Comparison of ENCODE assay signal across 8 cellular contexts in the genomic region with DNA sequence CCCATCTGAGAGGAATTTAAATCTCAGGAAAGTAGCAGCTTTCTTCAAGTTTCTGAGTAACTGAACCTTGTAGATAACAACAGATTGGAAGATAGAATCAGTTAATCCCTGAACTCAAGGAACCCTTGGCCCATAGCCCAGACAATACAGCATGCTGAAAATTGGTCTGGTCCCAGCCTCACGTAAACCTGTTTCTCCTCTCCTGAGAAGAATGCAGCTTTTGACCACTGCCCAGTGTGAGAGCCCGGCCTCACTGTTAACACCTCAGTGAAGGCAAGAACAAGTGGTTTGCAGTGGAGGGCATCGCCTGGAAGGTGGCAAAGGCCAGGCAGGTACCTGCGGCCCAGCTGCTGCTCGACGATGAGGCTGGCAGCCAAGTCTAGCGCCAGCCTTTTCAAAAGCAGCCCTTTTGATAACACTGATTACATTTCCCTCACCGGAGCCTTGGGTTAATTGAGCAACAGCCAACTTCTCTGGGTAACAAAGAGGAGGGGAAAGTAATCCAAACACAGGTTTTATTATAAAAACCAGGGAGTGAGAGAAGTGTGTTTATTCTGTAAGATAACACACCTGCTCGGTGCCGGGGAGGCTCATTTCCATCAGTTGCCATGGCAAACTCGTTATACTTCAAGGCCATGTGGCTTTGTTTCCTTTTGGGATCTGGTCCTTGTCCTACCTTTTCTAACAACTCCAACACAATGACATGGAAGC. TPM values are rescaled to one million over a fixed set of nuclear protein-coding genes. Genes with fewer than 3 reads are reported as not detected.
DNase-seq lines count a peak whose midpoint lies in the region; ATAC-seq and TF ChIP-seq lines count a peak whose summit lies in the region.

No MANE protein-coding gene starts in this region.

- no peak overlapping the region for H3K4me3 ChIP-seq in RWPE2 (ENCODE audit: severe bottlenecking)
- no peak overlapping the region for H3K4me3 ChIP-seq in hepatocyte
- H3K4me3 ChIP-seq in stomach, result no peak overlapping the region
- H3K4me3 ChIP-seq in brain microvascular endothelial cell (ENCODE audit: low read depth, low read length), result no peak overlapping the region

- TF ChIP-seq CTCF in RWPE2 (IDR thresholded peaks at IDR 0.05; ENCODE audit: poor library complexity, severe bottlenecking) (no peak), hepatocyte (IDR thresholded peaks at IDR 0.05; ENCODE audit: poor library complexity) (no peak), stomach (IDR thresholded peaks at IDR 0.05) (no peak), brain microvascular endothelial cell (IDR thresholded peaks at IDR 0.05; ENCODE audit: low read depth, low read length, missing control alignments) (no peak)

- in situ Hi-C loops in brain microvascular endothelial cell (cut with HindIII; ENCODE audit: low pct_ligation_motif_present, low sequenced_read_pairs), result no loop called here

- DNase-seq in HuH-7 (ENCODE audit: low spot score), result peak; percentile 36
- no peak for DNase-seq in RWPE2 (ENCODE audit: low spot score)
- DNase-seq in hepatocyte (ENCODE audit: low spot score), result peak; percentile 34
- peak; percentile 87 for DNase-seq in stomach
- DNase-seq in brain microvascular endothelial cell, result no peak
- no peak for DNase-seq in HCEC 1CT
- no peak for DNase-seq in SKM-1 treated with dmso at 0.1 percent for 144 hours (lab: John Stamatoyannopoulos, UW; ENCODE audit: unreplicated experiment)

- no peak for TF ChIP-seq EP300 in stomach (IDR thresholded peaks at IDR 0.05)

- no peak for TF ChIP-seq POLR2A in stomach (IDR thresholded peaks at IDR 0.05)

- H3K4me1 ChIP-seq in RWPE2 (ENCODE audit: insufficient read depth, poor library complexity, severe bottlenecking) (peaks cover 31% of the 10 kb centered on the region), hepatocyte (ENCODE audit: insufficient read depth) (peaks cover 35% of the 10 kb centered on the region), stomach (peaks cover 39 to 67% (median 50%) of the 10 kb centered on the region in 4 donors)

- ATAC-seq in RWPE2 (ENCODE audit: low read depth) (peak; percentile 31; the same call in 1 of the 3 replicates), HG03025 (IDR thresholded peaks at IDR 0.05; ENCODE audit: low FRiP score, unreplicated experiment) (no peak)

- H3K79me2 ChIP-seq in hepatocyte, result no peaks in the 10 kb centered on the region

- no peak overlapping the region for H2AFZ ChIP-seq in hepatocyte

- peak overlapping the region; percentile 68 for H3K4me2 ChIP-seq in hepatocyte

- intact Hi-C loops in stomach (cut with DNase I; ENCODE audit: low total_unique reads), result no loop called here

- WGBS in hepatocyte (ENCODE audit: low lambda C conversion rate, missing lambda C conversion rate), result 16% methylated on average over 11 of the region's 11 CpGs
- WGBS in stomach, 5 donors, result 19 to 39% (median 20%) methylated on average over 11 of the region's 11 CpGs

- peak overlapping the region; percentile 3 for H3K27ac ChIP-seq in RWPE2 (ENCODE audit: poor library complexity, severe bottlenecking)
- H3K27ac ChIP-seq in hepatocyte, result peak overlapping the region; percentile 90
- peak overlapping the region; percentile 59 to 88 (median 84) for H3K27ac ChIP-seq in stomach
- H3K27ac ChIP-seq in brain microvascular endothelial cell, result no peak overlapping the region

- H4K20me1 ChIP-seq in hepatocyte (ENCODE audit: insufficient read depth, poor library complexity, severe bottlenecking), result no peaks in the 10 kb centered on the region

- H3K27me3 ChIP-seq in RWPE2 (ENCODE audit: insufficient read depth, poor library complexity, severe bottlenecking) (no peaks in the 10 kb centered on the region), hepatocyte (no peaks in the 10 kb centered on the region), stomach (no peaks in the 10 kb centered on the region), brain microvascular endothelial cell (replicated peaks) (no peaks in the 10 kb centered on the region)

- no peaks in the 10 kb centered on the region for H3K36me3 ChIP-seq in RWPE2 (ENCODE audit: low read depth)
- no peaks in the 10 kb centered on the region for H3K36me3 ChIP-seq in hepatocyte (replicated peaks; ENCODE audit: insufficient read depth, low read depth)
- no peaks in the 10 kb centered on the region for H3K36me3 ChIP-seq in stomach
- no peaks in the 10 kb centered on the region for H3K36me3 ChIP-seq in brain microvascular endothelial cell (replicated peaks)

- no peaks in the 10 kb centered on the region for H3K9me3 ChIP-seq in RWPE2 (ENCODE audit: severe bottlenecking)
- no peaks in the 10 kb centered on the region for H3K9me3 ChIP-seq in hepatocyte (ENCODE audit: low read depth)
- H3K9me3 ChIP-seq in stomach, result no peaks in the 10 kb centered on the region

- no peaks in the 10 kb centered on the region for H3K9me2 ChIP-seq in hepatocyte (replicated peaks; ENCODE audit: insufficient read depth)

RNA-seq across cellular contexts. Expression of gene TRAF3IP2, which starts 54.0 kb away (rescaled TPM):
- 26.0 and 31.1 TPM in 2 replicates for total RNA-seq in hepatocyte
- 21.9 and 22.2 TPM in 2 replicates for polyA plus RNA-seq in hepatocyte
- total RNA-seq in stomach, result 10 to 100 TPM; 11.1 to 87.2 (median 23.5) TPM
- polyA plus RNA-seq in stomach, result 10 to 100 TPM; 40.6 to 64.4 (median 62.5) TPM

Comparison
In these comparisons a context has a peak if more than half of its experiments do, and no peak if none do; other contexts are left out.
1. DNase-seq: peak in HuH-7 (single experiment), hepatocyte (single experiment) and stomach (single experiment); none in RWPE2 (single experiment), brain microvascular endothelial cell (single experiment), HCEC 1CT (single experiment) and SKM-1 treated with dmso at 0.1 percent for 144 hours (single experiment).